Comparison of ENCODE assay signal across 13 cellular contexts in genomic region chr3:105844713-105845112, GRCh38. TPM values are rescaled to one million over a fixed set of nuclear protein-coding genes. Genes with fewer than 3 reads are reported as not detected.
DNase-seq lines count a peak whose midpoint lies in the region; ATAC-seq, FAIRE-seq and TF ChIP-seq lines count a peak whose summit lies in the region.
"Had no signal": no experiment of that assay in that cellular context is flagged by ENCODE, and none has a peak within 500 bp of the region (broad histone marks: within the 10 kb centered on the region; RNA-seq: fewer than 3 reads in every experiment).

No MANE protein-coding gene starts in this region.

- H3K4me3 Mint-ChIP-seq in activated CD8-positive, alpha-beta T cell treated with anti-CD3 and anti-CD28 coated beads for 36 hours = no peak overlapping the region
- H3K4me3 Mint-ChIP-seq in activated CD8-positive, alpha-beta T cell treated with anti-CD3 and anti-CD28 coated beads, Interleukin-2, amount 10 ng/mL, durations not matched to agents 7 days and 5 days = no peak overlapping the region
- peak overlapping the region in 2 of 5 experiments; percentile 66 to 75 for H3K4me3 Mint-ChIP-seq in brain
- peak overlapping the region; percentile 39 for H3K4me3 Mint-ChIP-seq in natural killer cell treated with Interleukin-12 subunit alpha and Interleukin-12 subunit beta and Interleukin-15 and Interleukin-18, amount 100 ng/mL, for 72 hours

- no peak for DNase-seq in activated CD8-positive, alpha-beta T cell treated with anti-CD3 and anti-CD28 coated beads for 36 hours
- DNase-seq in activated CD8-positive, alpha-beta T cell treated with anti-CD3 and anti-CD28 coated beads, Interleukin-2, amount 10 ng/mL, durations not matched to agents 7 days and 5 days = no peak
- DNase-seq in M059J (ENCODE audit: low read depth) = peak; percentile 25
- DNase-seq in natural killer cell treated with Interleukin-12 subunit alpha and Interleukin-12 subunit beta and Interleukin-15 and Interleukin-18, amount 100 ng/mL, for 72 hours (ENCODE audit: low spot score) = no peak
- DNase-seq in posterior vena cava (ENCODE audit: low spot score) = no peak
- no peak for DNase-seq in D721Med (ENCODE audit: insufficient read length, low spot score)
- DNase-seq: IMR-90, NCI-H1048, NCI-H2107, NCI-H226, PC-3 had no signal

- H3K9me3 Mint-ChIP-seq in activated CD8-positive, alpha-beta T cell treated with anti-CD3 and anti-CD28 coated beads for 36 hours = no peaks in the 10 kb centered on the region
- H3K9me3 Mint-ChIP-seq in activated CD8-positive, alpha-beta T cell treated with anti-CD3 and anti-CD28 coated beads, Interleukin-2, amount 10 ng/mL, durations not matched to agents 7 days and 5 days (ENCODE audit: insufficient read depth) = no peaks in the 10 kb centered on the region
- peaks cover 0 to 3% (median 0%) of the 10 kb centered on the region in 5 experiments for H3K9me3 Mint-ChIP-seq in brain
- H3K9me3 Mint-ChIP-seq in natural killer cell treated with Interleukin-12 subunit alpha and Interleukin-12 subunit beta and Interleukin-15 and Interleukin-18, amount 100 ng/mL, for 72 hours = no peaks in the 10 kb centered on the region

- H3K27me3 Mint-ChIP-seq in activated CD8-positive, alpha-beta T cell treated with anti-CD3 and anti-CD28 coated beads for 36 hours = no peaks in the 10 kb centered on the region
- H3K27me3 Mint-ChIP-seq in activated CD8-positive, alpha-beta T cell treated with anti-CD3 and anti-CD28 coated beads, Interleukin-2, amount 10 ng/mL, durations not matched to agents 7 days and 5 days (ENCODE audit: low read depth) = no peaks in the 10 kb centered on the region
- no peaks in the 10 kb centered on the region for H3K27me3 Mint-ChIP-seq in brain
- no peaks in the 10 kb centered on the region for H3K27me3 Mint-ChIP-seq in natural killer cell treated with Interleukin-12 subunit alpha and Interleukin-12 subunit beta and Interleukin-15 and Interleukin-18, amount 100 ng/mL, for 72 hours

- H3K36me3 Mint-ChIP-seq in activated CD8-positive, alpha-beta T cell treated with anti-CD3 and anti-CD28 coated beads for 36 hours (ENCODE audit: low read depth) = peaks cover 59% of the 10 kb centered on the region
- peaks cover 68% of the 10 kb centered on the region for H3K36me3 Mint-ChIP-seq in activated CD8-positive, alpha-beta T cell treated with anti-CD3 and anti-CD28 coated beads, Interleukin-2, amount 10 ng/mL, durations not matched to agents 7 days and 5 days (ENCODE audit: low read depth)
- peaks cover 39% of the 10 kb centered on the region for H3K36me3 Mint-ChIP-seq in brain
- H3K36me3 Mint-ChIP-seq in natural killer cell treated with Interleukin-12 subunit alpha and Interleukin-12 subunit beta and Interleukin-15 and Interleukin-18, amount 100 ng/mL, for 72 hours = peaks cover 11% of the 10 kb centered on the region

- H3K27ac Mint-ChIP-seq in activated CD8-positive, alpha-beta T cell treated with anti-CD3 and anti-CD28 coated beads for 36 hours = peak overlapping the region; percentile 30
- no peak overlapping the region for H3K27ac Mint-ChIP-seq in activated CD8-positive, alpha-beta T cell treated with anti-CD3 and anti-CD28 coated beads, Interleukin-2, amount 10 ng/mL, durations not matched to agents 7 days and 5 days
- peak overlapping the region in 4 of 5 experiments; percentile 75 to 90 (median 82) for H3K27ac Mint-ChIP-seq in brain
- H3K27ac Mint-ChIP-seq in natural killer cell treated with Interleukin-12 subunit alpha and Interleukin-12 subunit beta and Interleukin-15 and Interleukin-18, amount 100 ng/mL, for 72 hours = peak overlapping the region in 1 of 2 donors; percentile 54

- POLR2A ChIA-PET in activated CD8-positive, alpha-beta T cell treated with anti-CD3 and anti-CD28 coated beads for 36 hours (lab: Charles Lee) = no interaction called here
- POLR2A ChIA-PET in activated CD8-positive, alpha-beta T cell treated with anti-CD3 and anti-CD28 coated beads, Interleukin-2, amount 10 ng/mL, durations not matched to agents 7 days and 5 days (lab: Charles Lee) = no interaction called here

- FAIRE-seq in D721Med (lab: Jason Lieb, UNC) = no peak

- no peak for TF ChIP-seq CTCF in activated CD8-positive, alpha-beta T cell treated with anti-CD3 and anti-CD28 coated beads for 36 hours (IDR thresholded peaks at IDR 0.05)
- TF ChIP-seq CTCF in brain (conservative IDR thresholded peaks at IDR 0.05) (no peak), D721Med (IDR thresholded peaks at IDR 0.05; ENCODE audit: insufficient read depth, missing control alignments) (no peak)

- peaks cover 65% of the 10 kb centered on the region for H3K4me1 Mint-ChIP-seq in activated CD8-positive, alpha-beta T cell treated with anti-CD3 and anti-CD28 coated beads for 36 hours (ENCODE audit: low read depth)
- peaks cover 48% of the 10 kb centered on the region for H3K4me1 Mint-ChIP-seq in activated CD8-positive, alpha-beta T cell treated with anti-CD3 and anti-CD28 coated beads, Interleukin-2, amount 10 ng/mL, durations not matched to agents 7 days and 5 days (ENCODE audit: low read depth)
- peaks cover 72% of the 10 kb centered on the region for H3K4me1 Mint-ChIP-seq in brain
- H3K4me1 Mint-ChIP-seq in natural killer cell treated with Interleukin-12 subunit alpha and Interleukin-12 subunit beta and Interleukin-15 and Interleukin-18, amount 100 ng/mL, for 72 hours (ENCODE audit: low read depth in 2 of 2) = peaks cover 30 to 38% of the 10 kb centered on the region in 2 donors

- intact Hi-C loops in activated CD8-positive, alpha-beta T cell treated with anti-CD3 and anti-CD28 coated beads for 36 hours (cut with micrococcal nuclease) = no loop called here
- intact Hi-C loops in posterior vena cava (cut with DNase I) = no loop called here

- ATAC-seq in activated CD8-positive, alpha-beta T cell treated with anti-CD3 and anti-CD28 coated beads for 36 hours = no peak
- no peak for ATAC-seq in activated CD8-positive, alpha-beta T cell treated with anti-CD3 and anti-CD28 coated beads, Interleukin-2, amount 10 ng/mL, durations not matched to agents 7 days and 5 days
- ATAC-seq in natural killer cell treated with Interleukin-12 subunit alpha and Interleukin-12 subunit beta and Interleukin-15 and Interleukin-18, amount 100 ng/mL, for 72 hours = no peak
- ATAC-seq in HG02884 (IDR thresholded peaks at IDR 0.05; ENCODE audit: unreplicated experiment) = no peak
- ATAC-seq: PC-3 had no signal

- CTCF ChIA-PET in activated CD8-positive, alpha-beta T cell treated with anti-CD3 and anti-CD28 coated beads for 36 hours (lab: Charles Lee) = no interaction called here
- CTCF ChIA-PET in activated CD8-positive, alpha-beta T cell treated with anti-CD3 and anti-CD28 coated beads, Interleukin-2, amount 10 ng/mL, durations not matched to agents 7 days and 5 days (lab: Charles Lee) = interaction anchor here (1.3 kb wide), 1 partner anchor 9 kb away, joined by 3 read pairs; no protein-coding TSS in a partner anchor

RNA-seq across cellular contexts. Expression of gene CBLB, which starts 24.1 kb away (rescaled TPM):
- total RNA-seq in activated CD8-positive, alpha-beta T cell treated with anti-CD3 and anti-CD28 coated beads for 36 hours = 100 to 1,000 TPM; 104 to 113 TPM
- total RNA-seq in activated CD8-positive, alpha-beta T cell treated with anti-CD3 and anti-CD28 coated beads, Interleukin-2, amount 10 ng/mL, durations not matched to agents 7 days and 5 days = 100 to 1,000 TPM; 117 to 122 TPM
- total RNA-seq in M059J (2014; rRNA removed; shearing (Covaris generic)) = 11.0 and 11.4 TPM in 2 replicates
- polyA plus RNA-seq in brain (ENCODE audit: insufficient read depth, low read depth, low replicate concordance) = 16.3 TPM
- total RNA-seq in natural killer cell treated with Interleukin-12 subunit alpha and Interleukin-12 subunit beta and Interleukin-15 and Interleukin-18, amount 100 ng/mL, for 72 hours = 10 to 100 TPM; 70.8 to 78.3 TPM
- 100 to 1,000 TPM; 112 to 141 TPM for total RNA-seq in posterior vena cava
